In genomic region chr11:1155274-1155693, GRCh38 we compare ENCODE assay signal across 2 cellular contexts.
A peak's percentile ranks its signal among the peaks of the same experiment; 100 is the strongest.
TF ChIP-seq lines count a peak whose summit lies in the region.

No MANE protein-coding gene starts in this region.

TF ChIP-seq in HepG2, 621 proteins besides CTCF, POLR2A, EP300 and RAD21:
- TF ChIP-seq SP4 (CRISPR knock-in tag; IDR thresholded peaks at IDR 0.05): no peak
- TF ChIP-seq ZNF24 (IDR thresholded peaks at IDR 0.05): peak; percentile 85; the same call in 1 of the 2 replicates

TF ChIP-seq in H1, 55 proteins besides CTCF, POLR2A, EP300 and RAD21:
- TF ChIP-seq SIN3A (conservative IDR thresholded peaks at IDR 0.05 in 1 of 2, IDR thresholded peaks at IDR 0.05 in 1 of 2; ENCODE audit: low read depth in 1 of 2, low read length in 2 of 2) (no peak), KDM1A (IDR thresholded peaks at IDR 0.05; ENCODE audit: borderline replicate concordance, low read length) (no peak), ATF3 (IDR thresholded peaks at IDR 0.05; ENCODE audit: insufficient read depth, low read depth, low read length) (no peak), SP2 (IDR thresholded peaks at IDR 0.05; ENCODE audit: low read length) (no peak), CEBPB (IDR thresholded peaks at IDR 0.05; ENCODE audit: low read depth, low read length) (no peak), CTBP2 (IDR thresholded peaks at IDR 0.05; ENCODE audit: borderline replicate concordance, insufficient read depth, insufficient read length, low read length) (no peak), ZNF274 (IDR thresholded peaks at IDR 0.05; ENCODE audit: borderline replicate concordance, extremely low read depth, low read length) (no peak), RNF2 (IDR thresholded peaks at IDR 0.05; ENCODE audit: borderline replicate concordance, low read depth, low read length, missing control alignments, poor library complexity, severe bottlenecking) (no peak), CHD2 (IDR thresholded peaks at IDR 0.05; ENCODE audit: low read length) (no peak), GABPA (IDR thresholded peaks at IDR 0.05; ENCODE audit: borderline replicate concordance, insufficient read depth, low read length) (no peak), MAFK (IDR thresholded peaks at IDR 0.05; ENCODE audit: low read depth, low read length) (no peak), TAF7 (optimal IDR thresholded peaks at IDR 0.05; ENCODE audit: borderline replicate concordance, low read depth, low read length) (no peak), PHF8 (conservative IDR thresholded peaks at IDR 0.05; ENCODE audit: low read depth, low read length) (no peak), SP1 (IDR thresholded peaks at IDR 0.05; ENCODE audit: low read depth, low read length) (no peak), TEAD4 (IDR thresholded peaks at IDR 0.05; ENCODE audit: low read depth, low read length) (no peak), RXRA (IDR thresholded peaks at IDR 0.05; ENCODE audit: insufficient read depth, low read depth, low read length) (no peak), EGR1 (IDR thresholded peaks at IDR 0.05; ENCODE audit: borderline replicate concordance, low read depth, low read length) (no peak), USF2 (IDR thresholded peaks at IDR 0.05; ENCODE audit: low read length) (no peak), SRF (IDR thresholded peaks at IDR 0.05; ENCODE audit: low read depth, low read length) (no peak)
